ENCODE assay signal across 9 cellular contexts in the genomic region with DNA sequence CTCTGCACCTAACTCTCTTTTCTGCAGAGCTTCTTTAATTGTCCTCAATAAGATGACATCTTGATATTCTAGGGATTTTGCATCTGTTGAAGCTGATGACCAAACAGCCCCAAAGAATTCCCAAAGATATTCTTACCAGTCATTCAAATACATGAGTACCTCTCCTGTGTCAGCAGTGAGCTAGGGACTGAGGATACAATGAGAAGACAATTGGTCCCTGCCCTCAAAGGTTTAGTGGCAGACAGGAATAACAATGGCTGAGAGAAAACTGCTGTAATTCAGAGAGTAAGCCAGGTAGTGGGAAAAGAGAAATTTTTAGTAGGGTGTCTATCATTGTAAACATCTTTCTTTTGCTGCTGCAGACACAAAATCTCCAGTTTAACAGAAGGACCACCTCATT. TPM values are rescaled to one million over a fixed set of nuclear protein-coding genes. Genes with fewer than 3 reads are reported as not detected.
"Had no signal": no experiment of that assay in that cellular context is flagged by ENCODE, and none has a peak within 500 bp of the region (broad histone marks: within the 10 kb centered on the region; RNA-seq: fewer than 3 reads in every experiment).

No MANE protein-coding gene starts in this region.

- H3K27ac ChIP-seq: GM23248 had no signal

- ATAC-seq: K562 had no signal

- H3K4me3 ChIP-seq: GM23248, K562 had no signal

- H3K9me3 Mint-ChIP-seq: H9 had no signal

- FAIRE-seq: HTR-8/SVneo, K562 had no signal

- H2AFZ ChIP-seq: GM23248 had no signal

- H3K4me3 Mint-ChIP-seq: H9 had no signal

- DNase-seq: GM23248, H9, HCEC 1CT, IMR-90, Kasumi-1, KG1 had no signal

- H3K9ac ChIP-seq: GM23248 had no signal

- H3K27ac Mint-ChIP-seq: H9 had no signal

RNA-seq across cellular contexts. Expression of a gene that starts 5.9 kb away (rescaled TPM):
- total RNA-seq: HT-29, IMR-90, K562 had no signal

RNA-seq across cellular contexts. Expression of a gene that starts 45.5 kb away (rescaled TPM):
- total RNA-seq: GM23248, HT-29 had no signal
- polyA plus RNA-seq: K562 had no signal
